In the genomic region with DNA sequence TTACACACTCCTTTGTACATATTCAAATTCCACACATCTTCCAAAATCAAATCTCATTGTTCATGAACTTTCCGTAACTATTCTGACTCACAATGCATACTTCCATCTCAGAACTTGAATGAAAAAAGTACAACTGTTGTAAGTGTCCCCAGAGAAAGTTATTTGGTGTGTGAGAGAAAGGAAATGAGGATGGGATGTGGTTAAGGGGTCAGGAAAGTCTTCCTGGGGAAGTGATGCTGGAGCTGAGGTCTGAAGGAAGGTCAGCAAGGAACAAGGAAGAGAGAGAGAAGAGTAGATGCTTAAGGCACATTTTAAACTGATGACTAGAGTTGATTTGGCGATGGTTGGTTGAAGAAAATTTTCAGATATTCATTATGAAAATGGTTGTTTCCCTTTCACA, we compare ENCODE assay signal across 20 cellular contexts.
DNase-seq lines count a peak whose midpoint lies in the region; ATAC-seq and TF ChIP-seq lines count a peak whose summit lies in the region.
"Had no signal": no experiment of that assay in that cellular context is flagged by ENCODE, and none has a peak within 500 bp of the region (broad histone marks: within the 10 kb centered on the region; RNA-seq: fewer than 3 reads in every experiment).

No MANE protein-coding gene starts in this region.

- peaks cover 10% of the 10 kb centered on the region for H3K9me3 ChIP-seq in adipocyte (ENCODE audit: control insufficient read depth, low read length)
- H3K9me3 ChIP-seq: BE2C, Caco-2 had no signal

- H3K36me3 Mint-ChIP-seq in activated CD4-positive, alpha-beta T cell treated with anti-CD3 and anti-CD28 coated beads, Interleukin-2, amount 10 ng/mL, durations not matched to agents 24 days and 14 days (ENCODE audit: low read depth) = no peaks in the 10 kb centered on the region
- H3K36me3 Mint-ChIP-seq in activated T-cell treated with anti-CD3 and anti-CD28 coated beads, Interleukin-2, amount 50 U/mL, for 4 hours (ENCODE audit: insufficient read depth) = no peaks in the 10 kb centered on the region
- H3K36me3 Mint-ChIP-seq: CD4-positive, CD25-positive, alpha-beta regulatory T cell; CD8-positive, alpha-beta T cell had no signal

- no peak for DNase-seq in activated CD4-positive, alpha-beta T cell treated with anti-CD3 and anti-CD28 coated beads, Interleukin-2, amount 10 ng/mL, durations not matched to agents 24 days and 14 days
- no peak for DNase-seq in activated CD4-positive, alpha-beta T cell treated with anti-CD3 and anti-CD28 coated beads, Interleukin-2, amount 50 U/mL, for 1 hour
- DNase-seq in adipocyte (ENCODE audit: low read depth) (no peak), fibroblast of mammary gland (ENCODE audit: low read depth) (peak; percentile 44), pulmonary artery endothelial cell (ENCODE audit: low read depth, low spot score) (peak; percentile 8), ACHN (no peak)
- no peak for DNase-seq in activated T-cell treated with anti-CD3 and anti-CD28 coated beads, Interleukin-2, amount 50 U/mL, for 4 hours
- DNase-seq: AML-193; BE2C; Caco-2; CD4-positive, CD25-positive, alpha-beta regulatory T cell; CD8-positive, alpha-beta T cell; DMS153; EL; GDM1; GM23248; H7; HCEC 1CT had no signal

- H3K36me3 ChIP-seq in adipocyte (ENCODE audit: control insufficient read depth, insufficient read depth, low read length, severe bottlenecking) = no peaks in the 10 kb centered on the region
- H3K36me3 ChIP-seq: BE2C had no signal

- H3K27me3 ChIP-seq in adipocyte (replicated peaks; ENCODE audit: control insufficient read depth, insufficient read depth, low read length) = no peaks in the 10 kb centered on the region
- H3K27me3 ChIP-seq: BE2C had no signal

- H3K4me1 ChIP-seq in adipocyte (ENCODE audit: control insufficient read depth, insufficient read depth, low read length) = peaks cover 34% of the 10 kb centered on the region
- H3K4me1 ChIP-seq: BE2C, Caco-2 had no signal

- H3K9me3 Mint-ChIP-seq in activated CD4-positive, alpha-beta T cell treated with anti-CD3 and anti-CD28 coated beads, Interleukin-2, amount 10 ng/mL, durations not matched to agents 24 days and 14 days = peaks cover 3% of the 10 kb centered on the region
- H3K9me3 Mint-ChIP-seq in activated T-cell treated with anti-CD3 and anti-CD28 coated beads, Interleukin-2, amount 50 U/mL, for 4 hours = no peaks in the 10 kb centered on the region

- no peaks in the 10 kb centered on the region for H3K27me3 Mint-ChIP-seq in activated CD4-positive, alpha-beta T cell treated with anti-CD3 and anti-CD28 coated beads, Interleukin-2, amount 10 ng/mL, durations not matched to agents 24 days and 14 days
- no peaks in the 10 kb centered on the region for H3K27me3 Mint-ChIP-seq in activated T-cell treated with anti-CD3 and anti-CD28 coated beads, Interleukin-2, amount 50 U/mL, for 4 hours (ENCODE audit: low read depth)
- H3K27me3 Mint-ChIP-seq: CD4-positive, CD25-positive, alpha-beta regulatory T cell had no signal

- no peak overlapping the region for H3K4me3 Mint-ChIP-seq in activated CD4-positive, alpha-beta T cell treated with anti-CD3 and anti-CD28 coated beads, Interleukin-2, amount 10 ng/mL, durations not matched to agents 24 days and 14 days
- no peak overlapping the region for H3K4me3 Mint-ChIP-seq in activated T-cell treated with anti-CD3 and anti-CD28 coated beads, Interleukin-2, amount 50 U/mL, for 4 hours
- H3K4me3 Mint-ChIP-seq: CD4-positive, CD25-positive, alpha-beta regulatory T cell; CD8-positive, alpha-beta T cell had no signal

- peak overlapping the region; percentile 27 for H3K27ac Mint-ChIP-seq in activated CD4-positive, alpha-beta T cell treated with anti-CD3 and anti-CD28 coated beads, Interleukin-2, amount 10 ng/mL, durations not matched to agents 24 days and 14 days
- H3K27ac Mint-ChIP-seq: CD4-positive, CD25-positive, alpha-beta regulatory T cell; CD8-positive, alpha-beta T cell had no signal

- intact Hi-C loops in activated CD4-positive, alpha-beta T cell treated with anti-CD3 and anti-CD28 coated beads, Interleukin-2, amount 10 ng/mL, durations not matched to agents 24 days and 14 days (cut with micrococcal nuclease) = no loop called here

- H3K9ac ChIP-seq in adipocyte (ENCODE audit: low read length) = no peak overlapping the region
- H3K9ac ChIP-seq: GM23248 had no signal

- H3K4me1 Mint-ChIP-seq in activated CD4-positive, alpha-beta T cell treated with anti-CD3 and anti-CD28 coated beads, Interleukin-2, amount 10 ng/mL, durations not matched to agents 24 days and 14 days = no peaks in the 10 kb centered on the region
- H3K4me1 Mint-ChIP-seq in activated T-cell treated with anti-CD3 and anti-CD28 coated beads, Interleukin-2, amount 50 U/mL, for 4 hours (ENCODE audit: low read depth) = no peaks in the 10 kb centered on the region
- H3K4me1 Mint-ChIP-seq: CD4-positive, CD25-positive, alpha-beta regulatory T cell had no signal

- peak overlapping the region; percentile 24 for H3K4me3 ChIP-seq in adipocyte (ENCODE audit: low read length)
- H3K4me3 ChIP-seq in fibroblast of mammary gland (ENCODE audit: control insufficient read depth, low read depth, low read length) = no peak overlapping the region
- H3K4me3 ChIP-seq: GM12878, GM23248 had no signal

- in situ Hi-C loops in ACHN (cut with HindIII; ENCODE audit: low pct_ligation_motif_present, low pct_unique_long_range_greater_than_20kb, low sequenced_read_pairs) = no loop called here

- TF ChIP-seq CTCF in fibroblast of mammary gland (conservative IDR thresholded peaks at IDR 0.05; ENCODE audit: control insufficient read depth, insufficient read depth, low read depth, low read length) = no peak

- ATAC-seq in HG03196 (IDR thresholded peaks at IDR 0.05; ENCODE audit: unreplicated experiment) = no peak
- ATAC-seq in activated T-cell treated with anti-CD3 and anti-CD28 coated beads, Interleukin-2, amount 50 U/mL, for 4 hours = no peak
- ATAC-seq: CD8-positive, alpha-beta T cell; GM12878 had no signal

Comparison
In these comparisons a context has a peak if more than half of its experiments do, and no peak if none do; other contexts are left out.
1. DNase-seq: peak in fibroblast of mammary gland (single experiment) and pulmonary artery endothelial cell (single experiment); none in activated CD4-positive, alpha-beta T cell treated with anti-CD3 and anti-CD28 coated beads, Interleukin-2, amount 10 ng/mL, durations not matched to agents 24 days and 14 days (single experiment), activated CD4-positive, alpha-beta T cell treated with anti-CD3 and anti-CD28 coated beads, Interleukin-2, amount 50 U/mL, for 1 hour (single experiment), adipocyte (single experiment), ACHN (single experiment) and activated T-cell treated with anti-CD3 and anti-CD28 coated beads, Interleukin-2, amount 50 U/mL, for 4 hours (single experiment).